In the genomic region with DNA sequence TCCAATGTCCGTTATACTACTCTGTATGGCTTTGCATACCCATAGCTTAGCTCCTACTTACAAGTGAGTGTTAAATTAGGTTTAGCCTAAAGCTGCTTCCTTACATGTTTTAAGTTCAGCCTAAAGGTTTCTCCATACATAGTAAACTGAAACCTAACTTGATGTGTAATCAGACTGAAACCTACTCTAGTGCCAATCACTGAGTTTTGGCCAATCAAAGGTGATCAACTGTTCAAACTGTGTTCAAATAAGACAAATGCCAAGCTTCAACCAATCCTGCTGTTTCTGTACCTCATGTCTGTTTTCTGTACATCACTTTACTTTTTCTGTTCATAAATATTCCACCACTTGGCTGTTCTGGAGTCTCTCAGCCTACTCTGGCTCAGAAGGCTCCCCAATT, we compare ENCODE assay signal across 2 cellular contexts.
TF ChIP-seq lines count a peak whose summit lies in the region.

No MANE protein-coding gene starts in this region.

TF ChIP-seq in GM23338, 12 proteins besides CTCF, POLR2A, EP300 and RAD21 (continues in another document):
- no peak for TF ChIP-seq NANOG (IDR thresholded peaks at IDR 0.05; ENCODE audit: borderline replicate concordance)
- no peak for TF ChIP-seq ZNF114 (CRISPR knock-in tag; IDR thresholded peaks at IDR 0.05)
- TF ChIP-seq ZNF331 (CRISPR knock-in tag; IDR thresholded peaks at IDR 0.05; ENCODE audit: low read depth), result no peak
- TF ChIP-seq EZH2phosphoT487 (IDR thresholded peaks at IDR 0.05; ENCODE audit: unreplicated experiment), result no peak
- TF ChIP-seq, protein P1, sequence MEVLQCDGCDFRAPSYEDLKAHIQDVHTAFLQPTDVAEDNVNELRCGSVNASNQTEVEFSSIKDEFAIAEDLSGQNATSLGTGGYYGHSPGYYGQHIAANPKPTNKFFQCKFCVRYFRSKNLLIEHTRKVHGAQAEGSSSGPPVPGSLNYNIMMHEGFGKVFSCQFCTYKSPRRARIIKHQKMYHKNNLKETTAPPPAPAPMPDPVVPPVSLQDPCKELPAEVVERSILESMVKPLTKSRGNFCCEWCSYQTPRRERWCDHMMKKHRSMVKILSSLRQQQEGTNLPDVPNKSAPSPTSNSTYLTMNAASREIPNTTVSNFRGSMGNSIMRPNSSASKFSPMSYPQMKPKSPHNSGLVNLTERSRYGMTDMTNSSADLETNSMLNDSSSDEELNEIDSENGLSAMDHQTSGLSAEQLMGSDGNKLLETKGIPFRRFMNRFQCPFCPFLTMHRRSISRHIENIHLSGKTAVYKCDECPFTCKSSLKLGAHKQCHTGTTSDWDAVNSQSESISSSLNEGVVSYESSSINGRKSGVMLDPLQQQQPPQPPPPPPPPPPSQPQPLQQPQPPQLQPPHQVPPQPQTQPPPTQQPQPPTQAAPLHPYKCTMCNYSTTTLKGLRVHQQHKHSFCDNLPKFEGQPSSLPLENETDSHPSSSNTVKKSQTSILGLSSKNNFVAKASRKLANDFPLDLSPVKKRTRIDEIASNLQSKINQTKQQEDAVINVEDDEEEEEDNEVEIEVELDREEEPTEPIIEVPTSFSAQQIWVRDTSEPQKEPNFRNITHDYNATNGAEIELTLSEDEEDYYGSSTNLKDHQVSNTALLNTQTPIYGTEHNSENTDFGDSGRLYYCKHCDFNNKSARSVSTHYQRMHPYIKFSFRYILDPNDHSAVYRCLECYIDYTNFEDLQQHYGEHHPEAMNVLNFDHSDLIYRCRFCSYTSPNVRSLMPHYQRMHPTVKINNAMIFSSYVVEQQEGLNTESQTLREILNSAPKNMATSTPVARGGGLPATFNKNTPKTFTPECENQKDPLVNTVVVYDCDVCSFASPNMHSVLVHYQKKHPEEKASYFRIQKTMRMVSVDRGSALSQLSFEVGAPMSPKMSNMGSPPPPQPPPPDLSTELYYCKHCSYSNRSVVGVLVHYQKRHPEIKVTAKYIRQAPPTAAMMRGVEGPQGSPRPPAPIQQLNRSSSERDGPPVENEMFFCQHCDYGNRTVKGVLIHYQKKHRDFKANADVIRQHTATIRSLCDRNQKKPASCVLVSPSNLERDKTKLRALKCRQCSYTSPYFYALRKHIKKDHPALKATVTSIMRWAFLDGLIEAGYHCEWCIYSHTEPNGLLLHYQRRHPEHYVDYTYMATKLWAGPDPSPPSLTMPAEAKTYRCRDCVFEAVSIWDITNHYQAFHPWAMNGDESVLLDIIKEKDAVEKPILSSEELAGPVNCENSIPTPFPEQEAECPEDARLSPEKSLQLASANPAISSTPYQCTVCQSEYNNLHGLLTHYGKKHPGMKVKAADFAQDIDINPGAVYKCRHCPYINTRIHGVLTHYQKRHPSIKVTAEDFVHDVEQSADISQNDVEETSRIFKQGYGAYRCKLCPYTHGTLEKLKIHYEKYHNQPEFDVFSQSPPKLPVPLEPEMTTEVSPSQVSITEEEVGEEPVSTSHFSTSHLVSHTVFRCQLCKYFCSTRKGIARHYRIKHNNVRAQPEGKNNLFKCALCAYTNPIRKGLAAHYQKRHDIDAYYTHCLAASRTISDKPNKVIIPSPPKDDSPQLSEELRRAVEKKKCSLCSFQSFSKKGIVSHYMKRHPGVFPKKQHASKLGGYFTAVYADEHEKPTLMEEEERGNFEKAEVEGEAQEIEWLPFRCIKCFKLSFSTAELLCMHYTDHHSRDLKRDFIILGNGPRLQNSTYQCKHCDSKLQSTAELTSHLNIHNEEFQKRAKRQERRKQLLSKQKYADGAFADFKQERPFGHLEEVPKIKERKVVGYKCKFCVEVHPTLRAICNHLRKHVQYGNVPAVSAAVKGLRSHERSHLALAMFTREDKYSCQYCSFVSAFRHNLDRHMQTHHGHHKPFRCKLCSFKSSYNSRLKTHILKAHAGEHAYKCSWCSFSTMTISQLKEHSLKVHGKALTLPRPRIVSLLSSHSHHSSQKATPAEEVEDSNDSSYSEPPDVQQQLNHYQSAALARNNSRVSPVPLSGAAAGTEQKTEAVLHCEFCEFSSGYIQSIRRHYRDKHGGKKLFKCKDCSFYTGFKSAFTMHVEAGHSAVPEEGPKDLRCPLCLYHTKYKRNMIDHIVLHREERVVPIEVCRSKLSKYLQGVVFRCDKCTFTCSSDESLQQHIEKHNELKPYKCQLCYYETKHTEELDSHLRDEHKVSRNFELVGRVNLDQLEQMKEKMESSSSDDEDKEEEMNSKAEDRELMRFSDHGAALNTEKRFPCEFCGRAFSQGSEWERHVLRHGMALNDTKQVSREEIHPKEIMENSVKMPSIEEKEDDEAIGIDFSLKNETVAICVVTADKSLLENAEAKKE (CRISPR knock-in tag; IDR thresholded peaks at IDR 0.05), result no peak
- no peak for TF ChIP-seq CREB1 (CRISPR knock-in tag; IDR thresholded peaks at IDR 0.05; ENCODE audit: low read depth)
- TF ChIP-seq POLR2AphosphoS5 (IDR thresholded peaks at IDR 0.05; ENCODE audit: low read depth), result no peak
- no peak for TF ChIP-seq JUNB (IDR thresholded peaks at IDR 0.05; ENCODE audit: unreplicated experiment)
- no peak for TF ChIP-seq STAT1 (IDR thresholded peaks at IDR 0.05; ENCODE audit: unreplicated experiment)
- TF ChIP-seq EZH2 (IDR thresholded peaks at IDR 0.05; ENCODE audit: low read depth, unreplicated experiment), result no peak
- TF ChIP-seq, protein P2, sequence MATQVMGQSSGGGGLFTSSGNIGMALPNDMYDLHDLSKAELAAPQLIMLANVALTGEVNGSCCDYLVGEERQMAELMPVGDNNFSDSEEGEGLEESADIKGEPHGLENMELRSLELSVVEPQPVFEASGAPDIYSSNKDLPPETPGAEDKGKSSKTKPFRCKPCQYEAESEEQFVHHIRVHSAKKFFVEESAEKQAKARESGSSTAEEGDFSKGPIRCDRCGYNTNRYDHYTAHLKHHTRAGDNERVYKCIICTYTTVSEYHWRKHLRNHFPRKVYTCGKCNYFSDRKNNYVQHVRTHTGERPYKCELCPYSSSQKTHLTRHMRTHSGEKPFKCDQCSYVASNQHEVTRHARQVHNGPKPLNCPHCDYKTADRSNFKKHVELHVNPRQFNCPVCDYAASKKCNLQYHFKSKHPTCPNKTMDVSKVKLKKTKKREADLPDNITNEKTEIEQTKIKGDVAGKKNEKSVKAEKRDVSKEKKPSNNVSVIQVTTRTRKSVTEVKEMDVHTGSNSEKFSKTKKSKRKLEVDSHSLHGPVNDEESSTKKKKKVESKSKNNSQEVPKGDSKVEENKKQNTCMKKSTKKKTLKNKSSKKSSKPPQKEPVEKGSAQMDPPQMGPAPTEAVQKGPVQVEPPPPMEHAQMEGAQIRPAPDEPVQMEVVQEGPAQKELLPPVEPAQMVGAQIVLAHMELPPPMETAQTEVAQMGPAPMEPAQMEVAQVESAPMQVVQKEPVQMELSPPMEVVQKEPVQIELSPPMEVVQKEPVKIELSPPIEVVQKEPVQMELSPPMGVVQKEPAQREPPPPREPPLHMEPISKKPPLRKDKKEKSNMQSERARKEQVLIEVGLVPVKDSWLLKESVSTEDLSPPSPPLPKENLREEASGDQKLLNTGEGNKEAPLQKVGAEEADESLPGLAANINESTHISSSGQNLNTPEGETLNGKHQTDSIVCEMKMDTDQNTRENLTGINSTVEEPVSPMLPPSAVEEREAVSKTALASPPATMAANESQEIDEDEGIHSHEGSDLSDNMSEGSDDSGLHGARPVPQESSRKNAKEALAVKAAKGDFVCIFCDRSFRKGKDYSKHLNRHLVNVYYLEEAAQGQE (IDR thresholded peaks at IDR 0.05; ENCODE audit: unreplicated experiment), result no peak

TF ChIP-seq in K562, 482 proteins besides CTCF, POLR2A, EP300 and RAD21:
- TF ChIP-seq NR3C1 (CRISPR knock-in tag; IDR thresholded peaks at IDR 0.05) (no peak), ELF1 (tag; IDR thresholded peaks at IDR 0.05) (no peak), PCBP1 (IDR thresholded peaks at IDR 0.05; ENCODE audit: low read depth, low read length, poor library complexity, severe bottlenecking) (no peak), CAMTA2 (CRISPR knock-in tag; conservative IDR thresholded peaks at IDR 0.05) (no peak), GTF2A2 (tag; IDR thresholded peaks at IDR 0.05) (no peak), TAL1 (IDR thresholded peaks at IDR 0.05) (no peak), NFIC (IDR thresholded peaks at IDR 0.05) (no peak), FOXM1 (IDR thresholded peaks at IDR 0.05; ENCODE audit: low read depth) (0 out of 2 replicates have a peak, but pooled peaks have one; percentile 25), FOXM1 (CRISPR knock-in tag; IDR thresholded peaks at IDR 0.05; ENCODE audit: low read depth) (no peak), PYGO2 (tag; IDR thresholded peaks at IDR 0.05) (no peak)
- TF ChIP-seq, protein P3, sequence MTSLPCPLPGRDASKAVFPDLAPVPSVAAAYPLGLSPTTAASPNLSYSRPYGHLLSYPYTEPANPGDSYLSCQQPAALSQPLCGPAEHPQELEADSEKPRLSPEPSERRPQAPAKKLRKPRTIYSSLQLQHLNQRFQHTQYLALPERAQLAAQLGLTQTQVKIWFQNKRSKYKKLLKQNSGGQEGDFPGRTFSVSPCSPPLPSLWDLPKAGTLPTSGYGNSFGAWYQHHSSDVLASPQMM (CRISPR knock-in tag; IDR thresholded peaks at IDR 0.05), result no peak
- TF ChIP-seq, protein P4, sequence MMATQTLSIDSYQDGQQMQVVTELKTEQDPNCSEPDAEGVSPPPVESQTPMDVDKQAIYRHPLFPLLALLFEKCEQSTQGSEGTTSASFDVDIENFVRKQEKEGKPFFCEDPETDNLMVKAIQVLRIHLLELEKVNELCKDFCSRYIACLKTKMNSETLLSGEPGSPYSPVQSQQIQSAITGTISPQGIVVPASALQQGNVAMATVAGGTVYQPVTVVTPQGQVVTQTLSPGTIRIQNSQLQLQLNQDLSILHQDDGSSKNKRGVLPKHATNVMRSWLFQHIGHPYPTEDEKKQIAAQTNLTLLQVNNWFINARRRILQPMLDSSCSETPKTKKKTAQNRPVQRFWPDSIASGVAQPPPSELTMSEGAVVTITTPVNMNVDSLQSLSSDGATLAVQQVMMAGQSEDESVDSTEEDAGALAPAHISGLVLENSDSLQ (IDR thresholded peaks at IDR 0.05), result peak; percentile 75
- TF ChIP-seq, protein P5, sequence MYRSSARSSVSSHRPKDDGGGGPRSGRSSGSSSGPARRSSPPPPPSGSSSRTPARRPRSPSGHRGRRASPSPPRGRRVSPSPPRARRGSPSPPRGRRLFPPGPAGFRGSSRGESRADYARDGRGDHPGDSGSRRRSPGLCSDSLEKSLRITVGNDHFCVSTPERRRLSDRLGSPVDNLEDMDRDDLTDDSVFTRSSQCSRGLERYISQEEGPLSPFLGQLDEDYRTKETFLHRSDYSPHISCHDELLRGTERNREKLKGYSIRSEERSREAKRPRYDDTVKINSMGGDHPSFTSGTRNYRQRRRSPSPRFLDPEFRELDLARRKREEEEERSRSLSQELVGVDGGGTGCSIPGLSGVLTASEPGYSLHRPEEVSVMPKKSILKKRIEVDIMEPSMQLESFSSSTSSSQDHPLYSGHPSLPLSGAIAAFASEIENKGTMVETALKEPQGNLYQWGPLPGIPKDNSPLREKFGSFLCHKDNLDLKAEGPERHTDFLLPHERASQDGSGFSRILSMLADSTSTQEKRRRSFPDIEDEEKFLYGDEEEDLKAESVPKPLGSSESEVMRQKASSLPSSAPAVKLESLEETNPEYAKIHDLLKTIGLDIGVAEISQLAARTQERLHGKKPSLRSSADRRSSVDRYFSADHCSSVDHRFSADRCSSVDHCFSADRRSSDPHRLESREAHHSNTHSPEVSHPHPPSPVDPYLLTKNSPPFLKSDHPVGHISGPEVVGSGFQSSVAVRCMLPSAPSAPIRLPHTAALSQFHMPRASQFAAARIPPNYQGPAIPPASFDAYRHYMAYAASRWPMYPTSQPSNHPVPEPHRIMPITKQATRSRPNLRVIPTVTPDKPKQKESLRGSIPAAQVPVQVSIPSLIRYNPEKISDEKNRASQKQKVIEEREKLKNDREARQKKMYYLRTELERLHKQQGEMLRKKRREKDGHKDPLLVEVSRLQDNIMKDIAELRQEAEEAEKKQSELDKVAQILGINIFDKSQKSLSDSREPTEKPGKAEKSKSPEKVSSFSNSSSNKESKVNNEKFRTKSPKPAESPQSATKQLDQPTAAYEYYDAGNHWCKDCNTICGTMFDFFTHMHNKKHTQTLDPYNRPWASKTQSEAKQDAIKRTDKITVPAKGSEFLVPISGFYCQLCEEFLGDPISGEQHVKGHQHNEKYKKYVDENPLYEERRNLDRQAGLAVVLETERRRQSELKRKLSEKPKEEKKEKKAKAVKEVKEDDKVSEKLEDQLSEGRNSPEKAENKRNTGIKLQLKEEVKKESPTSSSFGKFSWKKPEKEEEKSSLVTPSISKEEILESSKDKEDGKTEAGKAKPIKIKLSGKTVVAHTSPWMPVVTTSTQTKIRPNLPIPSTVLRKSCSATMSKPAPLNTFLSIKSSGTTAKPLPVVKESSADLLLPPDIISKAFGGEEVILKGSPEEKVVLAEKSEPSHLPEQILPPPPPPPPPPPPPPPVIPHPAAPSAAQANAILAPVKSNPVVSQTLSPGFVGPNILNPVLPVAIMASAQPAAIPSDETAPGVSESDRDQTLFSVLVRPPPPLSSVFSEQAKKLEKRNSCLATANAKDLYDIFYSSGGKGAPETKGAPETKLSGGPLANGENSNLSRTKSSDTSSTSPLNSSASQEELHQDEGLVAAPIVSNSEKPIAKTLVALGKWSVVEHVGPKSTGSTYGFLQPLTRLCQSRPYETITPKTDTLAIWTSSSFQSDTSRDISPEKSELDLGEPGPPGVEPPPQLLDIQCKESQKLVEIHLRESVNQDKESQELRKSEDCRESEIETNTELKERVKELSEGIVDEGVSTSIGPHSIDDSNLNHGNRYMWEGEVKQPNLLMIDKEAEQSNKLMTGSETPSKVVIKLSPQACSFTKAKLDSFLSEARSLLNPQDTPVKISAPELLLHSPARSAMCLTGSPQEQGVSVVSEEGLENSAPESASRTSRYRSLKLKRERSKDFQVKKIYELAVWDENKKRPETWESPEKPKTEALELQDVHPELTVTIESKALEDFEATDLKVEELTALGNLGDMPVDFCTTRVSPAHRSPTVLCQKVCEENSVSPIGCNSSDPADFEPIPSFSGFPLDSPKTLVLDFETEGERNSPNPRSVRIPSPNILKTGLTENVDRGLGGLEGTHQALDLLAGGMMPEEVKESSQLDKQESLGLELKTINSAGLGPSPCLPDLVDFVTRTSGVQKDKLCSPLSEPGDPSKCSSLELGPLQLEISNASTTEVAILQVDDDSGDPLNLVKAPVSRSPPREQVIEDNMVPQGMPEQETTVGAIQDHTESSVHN (IDR thresholded peaks at IDR 0.05; ENCODE audit: borderline replicate concordance in 1 of 2, low read depth in 1 of 2), result no peak
